Comparison of ENCODE assay signal across 8 cellular contexts in the genomic region with DNA sequence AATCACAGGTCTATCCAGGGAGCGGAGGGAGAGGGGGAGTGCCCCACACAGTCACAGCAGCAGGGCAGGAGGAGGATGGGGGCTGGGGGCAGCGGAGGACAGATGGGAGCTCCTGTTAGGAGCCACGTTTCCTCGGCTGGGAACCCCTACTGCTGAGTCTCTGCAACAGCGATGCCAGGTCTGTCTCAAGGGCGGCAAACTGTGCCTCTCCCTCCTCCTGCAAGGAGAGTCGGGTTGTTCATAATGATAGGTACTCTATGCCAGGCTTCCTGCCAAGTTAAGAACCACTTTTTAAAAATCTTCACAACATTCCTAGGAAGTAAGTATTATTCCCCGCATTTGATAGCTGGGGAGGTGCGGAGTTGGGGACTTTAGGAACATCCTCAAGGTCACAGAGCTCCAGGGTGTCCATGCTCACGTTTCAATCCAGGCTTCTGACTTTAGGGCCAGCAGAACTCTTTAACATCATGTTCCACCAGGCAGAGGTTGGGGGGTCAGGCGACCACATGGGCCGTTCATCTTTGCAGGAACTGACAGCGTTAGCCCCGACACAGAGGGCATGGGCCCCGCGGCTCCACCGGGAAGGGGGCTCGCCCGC.
A peak's percentile ranks its signal among the peaks of the same experiment; 100 is the strongest.
DNase-seq lines count a peak whose midpoint lies in the region; ATAC-seq and TF ChIP-seq lines count a peak whose summit lies in the region.

No MANE protein-coding gene starts in this region.

- peak overlapping the region; percentile 77 for H2BK5ac ChIP-seq in mesendoderm (ENCODE audit: low read length)

- no peak for TF ChIP-seq POLR2A in uterus (IDR thresholded peaks at IDR 0.05)

- peak overlapping the region; percentile 5 for H4K8ac ChIP-seq in mesendoderm (ENCODE audit: low read depth, low read length)

- no peaks in the 10 kb centered on the region for H3K79me1 ChIP-seq in mesendoderm (ENCODE audit: low read length)

- H3K9ac ChIP-seq in NT2/D1 (ENCODE audit: insufficient read length, low read depth) = peak overlapping the region; percentile 86
- peak overlapping the region; percentile 70 for H3K9ac ChIP-seq in mesendoderm (ENCODE audit: low read length)

- H3K56ac ChIP-seq in mesendoderm (ENCODE audit: low read length) = peak overlapping the region; percentile 87

- intact Hi-C loops in uterus (cut with DNase I; ENCODE audit: low total_unique reads) = loop anchor here (2.0 to 10.0 kb wide), 2 partner anchors 101 to 517 kb away; no protein-coding TSS in a partner anchor

- H3K4me1 ChIP-seq in ACC112 (ENCODE audit: control insufficient read depth, insufficient read depth, low read length, unreplicated experiment) (peaks cover 36% of the 10 kb centered on the region), NT2/D1 (ENCODE audit: insufficient read depth, insufficient read length) (peaks cover 5% of the 10 kb centered on the region), mesendoderm (ENCODE audit: control insufficient read depth, low read depth, low read length) (peaks cover 18% of the 10 kb centered on the region), uterus (peaks cover 0 to 14% of the 10 kb centered on the region in 2 donors)

- H3K36me3 ChIP-seq in ACC112 (ENCODE audit: insufficient read depth, low read length) (no peaks in the 10 kb centered on the region), H7 (replicated peaks; ENCODE audit: control insufficient read depth, insufficient read depth, low read length) (no peaks in the 10 kb centered on the region), NT2/D1 (ENCODE audit: insufficient read depth, insufficient read length, low read length) (no peaks in the 10 kb centered on the region), mesendoderm (ENCODE audit: control insufficient read depth, insufficient read depth, low read length) (no peaks in the 10 kb centered on the region), uterus (no peaks in the 10 kb centered on the region)

- H3K23ac ChIP-seq in mesendoderm (ENCODE audit: low read length) = peak overlapping the region; percentile 36

- ATAC-seq in HG03025 (IDR thresholded peaks at IDR 0.05; ENCODE audit: low FRiP score, unreplicated experiment) = no peak

- no peak overlapping the region for H3K27ac ChIP-seq in ACC112 (ENCODE audit: low read depth, low read length)
- peak overlapping the region; percentile 78 to 86 for H3K27ac ChIP-seq in coronary artery
- peak overlapping the region; percentile 80 for H3K27ac ChIP-seq in mesendoderm (ENCODE audit: low read depth, low read length)
- H3K27ac ChIP-seq in uterus = peak overlapping the region; percentile 97 to 99

- H3K18ac ChIP-seq in mesendoderm (ENCODE audit: low read length) = peak overlapping the region; percentile 97

- peak overlapping the region; percentile 28 for H2AFZ ChIP-seq in ACC112 (ENCODE audit: low read length, unreplicated experiment)

- H2BK120ac ChIP-seq in mesendoderm (ENCODE audit: low read depth, low read length) = no peak overlapping the region

- no CpG with 5 or more reads among the region's 19 CpGs for WGBS in mesendoderm (ENCODE audit: extremely low coverage, insufficient coverage, low lambda C conversion rate)

- H3K4me2 ChIP-seq in mesendoderm (ENCODE audit: low read length) = peak overlapping the region; percentile 23

- DNase-seq in H7 (peak; percentile 71), NT2/D1 (ENCODE audit: low read depth, low spot score) (no peak), coronary artery (ENCODE audit: low spot score) (no peak), mesendoderm (peak; percentile 79), uterus (peak; percentile 47 to 65), SIG-M5 treated with dmso at 0.1 percent for 504 hours (lab: John Stamatoyannopoulos, UW; ENCODE audit: unreplicated experiment) (no peak)

- H3K27me3 ChIP-seq in ACC112 (ENCODE audit: insufficient read depth, low read length) = no peaks in the 10 kb centered on the region
- H3K27me3 ChIP-seq in H7 (ENCODE audit: control insufficient read depth, insufficient read depth, low read length) = peaks cover 3% of the 10 kb centered on the region
- peaks cover 6% of the 10 kb centered on the region for H3K27me3 ChIP-seq in NT2/D1 (ENCODE audit: insufficient read depth, insufficient read length)
- H3K27me3 ChIP-seq in mesendoderm (ENCODE audit: insufficient read depth, low read length, poor library complexity) = no peaks in the 10 kb centered on the region
- no peaks in the 10 kb centered on the region for H3K27me3 ChIP-seq in uterus

- H3K79me2 ChIP-seq in ACC112 (ENCODE audit: control insufficient read depth, insufficient read depth, low read length, unreplicated experiment) (no peaks in the 10 kb centered on the region), mesendoderm (ENCODE audit: control insufficient read depth, insufficient read depth, low read length) (no peaks in the 10 kb centered on the region)

- peak overlapping the region; percentile 74 for H3K4me3 ChIP-seq in ACC112 (ENCODE audit: low read depth, low read length)
- H3K4me3 ChIP-seq in H7 (ENCODE audit: insufficient read depth, low read depth, low read length) = peak overlapping the region; percentile 52
- H3K4me3 ChIP-seq in NT2/D1 (ENCODE audit: insufficient read length, low read depth) = peak overlapping the region; percentile 55
- peak overlapping the region; percentile 79 for H3K4me3 ChIP-seq in coronary artery
- H3K4me3 ChIP-seq in mesendoderm (ENCODE audit: low read length) = no peak overlapping the region
- H3K4me3 ChIP-seq in uterus = peak overlapping the region; percentile 58 to 69

- no peak overlapping the region for H2AK5ac ChIP-seq in mesendoderm (ENCODE audit: low read length)

- peak overlapping the region; percentile 69 for H4K5ac ChIP-seq in mesendoderm (ENCODE audit: low read length)

- no peak overlapping the region for H2BK15ac ChIP-seq in mesendoderm (replicated peaks; ENCODE audit: low read depth)

- TF ChIP-seq CTCF in coronary artery (IDR thresholded peaks at IDR 0.05) (no peak), uterus (IDR thresholded peaks at IDR 0.05) (no peak)

- H3K4ac ChIP-seq in mesendoderm (ENCODE audit: low read depth, low read length) = peak overlapping the region; percentile 100

- no peaks in the 10 kb centered on the region for H3K9me3 ChIP-seq in NT2/D1 (ENCODE audit: insufficient read depth, low read length)
- H3K9me3 ChIP-seq in uterus = no peaks in the 10 kb centered on the region

Comparison
In these comparisons a context has a peak if more than half of its experiments do, and no peak if none do; other contexts are left out.
1. DNase-seq: peak in H7 (single experiment), mesendoderm (single experiment) and uterus (2 of 2); none in NT2/D1 (single experiment), coronary artery (single experiment) and SIG-M5 treated with dmso at 0.1 percent for 504 hours (single experiment).